8 cellular contexts compared by ENCODE assay signal in the genomic region with DNA sequence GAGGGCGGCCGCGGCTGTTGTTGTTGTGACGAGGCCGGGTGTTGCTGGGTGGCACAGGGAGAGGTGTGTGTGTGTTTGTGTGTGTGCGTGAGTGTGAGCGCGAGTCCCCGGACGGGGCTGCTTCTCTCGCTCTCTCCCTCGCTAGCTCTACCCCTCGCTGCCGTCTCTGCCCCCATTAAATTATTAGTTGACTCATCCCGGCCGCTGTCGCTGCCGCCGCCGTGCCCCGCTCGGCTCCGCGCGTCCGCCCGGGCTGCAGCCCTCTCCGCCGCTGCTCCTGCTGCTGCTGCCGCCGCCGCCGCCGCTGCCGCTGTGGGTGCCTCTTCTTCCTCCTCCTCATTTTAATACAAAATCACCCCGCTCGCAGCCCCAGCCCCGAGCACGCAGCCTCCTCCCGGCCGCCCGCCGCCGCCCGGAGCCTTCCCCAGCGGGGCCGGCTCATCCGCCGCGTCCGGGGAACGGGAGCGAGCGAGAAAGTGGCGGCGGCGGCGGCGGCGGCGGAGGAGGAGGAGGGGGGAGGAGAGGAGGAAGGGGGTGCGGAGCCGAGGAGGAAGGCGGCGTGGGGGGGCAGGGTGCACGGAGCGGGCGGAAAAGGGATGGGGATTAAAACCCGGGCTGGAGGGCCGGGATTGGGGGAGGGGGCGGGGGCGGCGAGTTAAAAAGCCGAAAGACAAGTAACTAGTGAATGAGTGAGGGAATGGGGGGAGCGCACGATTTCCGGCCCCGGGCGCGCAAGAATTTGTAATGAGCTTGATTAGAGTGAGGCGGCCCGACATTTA. TPM values are rescaled to one million over a fixed set of nuclear protein-coding genes. Genes with fewer than 3 reads are reported as not detected.
A peak's percentile ranks its signal among the peaks of the same experiment; 100 is the strongest.
DNase-seq lines count a peak whose midpoint lies in the region; ATAC-seq and TF ChIP-seq lines count a peak whose summit lies in the region.

A gene (minus strand): TSS at position 478 of the 779 bp plus-strand sequence. CDS start 4,372 bp downstream, outside the sequence.

- peak within 1 kb of the TSS; percentile 91 for H3K27ac Mint-ChIP-seq in dendritic cell treated with granulocyte-macrophage colony-stimulating factor and Interleukin-4, amounts not matched to agents 40 ng/mL and 50 ng/mL, for 4 days

- H3K4me3 Mint-ChIP-seq in dendritic cell treated with granulocyte-macrophage colony-stimulating factor and Interleukin-4, amounts not matched to agents 40 ng/mL and 50 ng/mL, for 4 days = peak within 1 kb of the TSS; percentile 97

- H3K27me3 Mint-ChIP-seq in dendritic cell treated with granulocyte-macrophage colony-stimulating factor and Interleukin-4, amounts not matched to agents 40 ng/mL and 50 ng/mL, for 4 days = peaks cover 4% of the 10 kb centered on the region

- no peak for TF ChIP-seq CTCF in GM13976 (IDR thresholded peaks at IDR 0.05; ENCODE audit: borderline replicate concordance, control extremely low read depth, extremely low read depth, insufficient read depth, missing control alignments)

- peaks cover 26% of the 10 kb centered on the region for H3K4me1 Mint-ChIP-seq in dendritic cell treated with granulocyte-macrophage colony-stimulating factor and Interleukin-4, amounts not matched to agents 40 ng/mL and 50 ng/mL, for 4 days (ENCODE audit: low read depth)

- intact Hi-C loops in dendritic cell treated with granulocyte-macrophage colony-stimulating factor and Interleukin-4, amounts not matched to agents 40 ng/mL and 50 ng/mL, for 4 days (cut with micrococcal nuclease) = loop anchor here (2.0 to 10.0 kb wide), 4 partner anchors 20 to 680 kb away; a partner anchor contains a TSS

- peaks cover 33% of the 10 kb centered on the region for H3K36me3 Mint-ChIP-seq in dendritic cell treated with granulocyte-macrophage colony-stimulating factor and Interleukin-4, amounts not matched to agents 40 ng/mL and 50 ng/mL, for 4 days (ENCODE audit: low read depth)

- DNase-seq in GM13976 (ENCODE audit: low spot score) (peak; percentile 45), NCI-H2171 (lab: John Stamatoyannopoulos, UW) (peak; percentile 51), left lobe of liver (ENCODE audit: low spot score) (peak; percentile 79)
- DNase-seq in activated CD4-positive, alpha-beta T cell treated with anti-CD3 and anti-CD28 coated beads for 48 hours = peak; percentile 77
- peak; percentile 62 for DNase-seq in stimulated activated CD4-positive, alpha-beta T cell treated with anti-CD3 and anti-CD28 coated beads, Interleukin-1b, Interleukin-23, amount 100 ng/mL, for 48 hours

- ATAC-seq in HG02759 (IDR thresholded peaks at IDR 0.05; ENCODE audit: unreplicated experiment) (peak; percentile 69), left lobe of liver (peak; percentile 77), HG03108 (IDR thresholded peaks at IDR 0.05; ENCODE audit: unreplicated experiment) (no peak)

- in situ Hi-C loops in GM13976 (cut with MboI; ENCODE audit: low sequenced_read_pairs, unreplicated experiment) = no loop called here

- no peaks in the 10 kb centered on the region for H3K9me3 Mint-ChIP-seq in dendritic cell treated with granulocyte-macrophage colony-stimulating factor and Interleukin-4, amounts not matched to agents 40 ng/mL and 50 ng/mL, for 4 days

RNA-seq across cellular contexts. Expression of the gene that starts here (rescaled TPM):
- 12.0 TPM for total RNA-seq in left lobe of liver
